Comparison of ENCODE assay signal across 31 cellular contexts in the genomic region with DNA sequence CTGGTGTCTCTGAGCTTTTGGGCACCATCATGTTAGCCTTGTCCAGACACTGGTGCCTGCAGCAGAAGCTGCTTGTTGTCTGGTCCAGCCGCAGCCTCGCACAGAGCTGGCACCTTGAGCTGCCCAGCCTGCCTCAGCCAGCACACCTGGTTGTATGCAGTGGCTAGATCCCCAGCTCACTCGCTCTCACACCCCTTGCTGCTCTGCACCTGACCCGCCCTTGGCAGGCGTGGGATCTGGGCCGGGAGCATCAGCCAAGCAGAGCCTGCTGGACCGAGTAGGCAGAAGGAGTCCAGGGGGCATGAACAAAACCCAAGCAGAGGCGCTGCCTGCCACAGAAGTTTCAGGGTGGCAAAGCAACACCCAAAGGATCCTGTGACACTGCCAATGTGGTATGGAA.
"Had no signal": no experiment of that assay in that cellular context is flagged by ENCODE, and none has a peak within 500 bp of the region (broad histone marks: within the 10 kb centered on the region; RNA-seq: fewer than 3 reads in every experiment).

No MANE protein-coding gene starts in this region.

- ATAC-seq: activated CD8-positive, alpha-beta T cell treated with anti-CD3 and anti-CD28 coated beads for 36 hours; activated naive CD8-positive, alpha-beta T cell treated with anti-CD3 and anti-CD28 coated beads, Interleukin-2, amount 50 U/mL, for 24 hours; activated T-cell treated with anti-CD3 and anti-CD28 coated beads, Interleukin-2, amount 50 U/mL, for 4 hours; activated T-cell treated with anti-CD3 and anti-CD28 coated beads, Interleukin-2, amount 50 U/mL, for 72 hours; activated T-helper 17 cell treated with anti-CD3 and anti-CD28 coated beads, Interleukin-2, amount 50 U/mL, for 72 hours; T-cell had no signal

- DNase-seq: activated B cell treated with CpG ODN at 0.5 μM for 24 hours; activated CD4-positive, alpha-beta memory T cell treated with anti-CD3 and anti-CD28 coated beads for 36 hours; activated CD4-positive, alpha-beta T cell treated with anti-CD3 and anti-CD28 coated beads for 4 hours; activated CD4-positive, alpha-beta T cell treated with anti-CD3 and anti-CD28 coated beads, Interleukin-2, amount 10 ng/mL, durations not matched to agents 24 days and 14 days; activated CD4-positive, alpha-beta T cell treated with anti-CD3 and anti-CD28 coated beads, Interleukin-2, amount 50 U/mL, for 1 hour; activated CD4-positive, alpha-beta T cell treated with anti-CD3 and anti-CD28 coated beads, Interleukin-2, amount 50 U/mL, for 4 hours; activated CD4-positive, CD25-positive, alpha-beta regulatory T cell treated with anti-CD3 and anti-CD28 coated beads, Interleukin-2, amount 50 U/mL, for 72 hours; activated CD8-positive, alpha-beta memory T cell treated with anti-CD3 and anti-CD28 coated beads, Interleukin-2, amount 50 U/mL, for 4 hours; activated CD8-positive, alpha-beta T cell treated with anti-CD3 and anti-CD28 coated beads for 36 hours; activated effector memory CD4-positive, alpha-beta T cell treated with anti-CD3 and anti-CD28 coated beads, Interleukin-2, amount 50 U/mL, for 16 hours; activated naive CD4-positive, alpha-beta T cell treated with anti-CD3 and anti-CD28 coated beads, Interleukin-2, amount 10 ng/mL, durations not matched to agents 7 days and 5 days; activated naive CD4-positive, alpha-beta T cell treated with Interleukin-2 at 50 U/mL for 16 hours; activated naive CD8-positive, alpha-beta T cell treated with anti-CD3 and anti-CD28 coated beads, Interleukin-2, amount 10 ng/mL, durations not matched to agents 7 days and 5 days; activated naive CD8-positive, alpha-beta T cell treated with anti-CD3 and anti-CD28 coated beads, Interleukin-2, amount 50 U/mL, for 24 hours; activated T-cell treated with anti-CD3 and anti-CD28 coated beads for 4 hours; activated T-cell treated with anti-CD3 and anti-CD28 coated beads, Interleukin-2, amount 50 U/mL, for 1 hour; activated T-cell treated with anti-CD3 and anti-CD28 coated beads, Interleukin-2, amount 50 U/mL, for 4 hours; activated T-cell treated with anti-CD3 and anti-CD28 coated beads, Interleukin-2, amount 50 U/mL, for 72 hours; amygdala; anterior cingulate cortex; caudate nucleus; cerebellar nuclear complex; T-cell; T-helper 2 cell; T-helper 9 cell had no signal

- H3K9me3 ChIP-seq: ascending aorta had no signal

- H3K4me3 ChIP-seq: ascending aorta, cardiac muscle cell had no signal

- FAIRE-seq: bronchial epithelial cell, TTC549 had no signal

- H3K36me3 ChIP-seq: ascending aorta, cardiac muscle cell had no signal

- H3K27me3 ChIP-seq: ascending aorta, cardiac muscle cell had no signal

- H3K27ac ChIP-seq: ascending aorta, cardiac muscle cell, VCaP had no signal
